In genomic region chr2:25920326-25920725, GRCh38 we compare ENCODE assay signal across 20 cellular contexts. TPM values are rescaled to one million over a fixed set of nuclear protein-coding genes. Genes with fewer than 3 reads are reported as not detected.
DNase-seq lines count a peak whose midpoint lies in the region; ATAC-seq and TF ChIP-seq lines count a peak whose summit lies in the region.
"Had no signal": no experiment of that assay in that cellular context is flagged by ENCODE, and none has a peak within 500 bp of the region (broad histone marks: within the 10 kb centered on the region; RNA-seq: fewer than 3 reads in every experiment).

No MANE protein-coding gene starts in this region.

- no peaks in the 10 kb centered on the region for H3K27me3 Mint-ChIP-seq in T-cell

- DNase-seq in AG09309 (ENCODE audit: low read depth), result peak; percentile 13
- peak; percentile 89 for DNase-seq in HCEC 1CT
- peak; percentile 35 for DNase-seq in astrocyte of the spinal cord (ENCODE audit: low read depth, low spot score)
- DNase-seq in hepatic stellate cell (ENCODE audit: low spot score), result peak; percentile 63
- no peak for DNase-seq in esophagus muscularis mucosa (ENCODE audit: extremely low spot score)
- DNase-seq in DMS79 (lab: John Stamatoyannopoulos, UW), result no peak
- DNase-seq in T-cell, result no peak
- DNase-seq in iPS-NIHi7 (ENCODE audit: extremely low spot score), result no peak
- DNase-seq: activated CD4-positive, CD25-positive, alpha-beta regulatory T cell treated with anti-CD3 and anti-CD28 coated beads, Interleukin-2, amount 50 U/mL, for 72 hours; activated effector memory CD4-positive, alpha-beta T cell treated with Interleukin-2 at 50 U/mL for 16 hours; anterior cingulate cortex; COR-L47; left lung; NCI-H1417; NCI-H774; PC-3; right lobe of liver; stimulated activated CD4-positive, alpha-beta T cell treated with anti-CD3 and anti-CD28 coated beads, Interleukin-1b, Interleukin-23, amount 100 ng/mL, for 48 hours had no signal

- no peaks in the 10 kb centered on the region for H3K36me3 ChIP-seq in esophagus muscularis mucosa
- H3K36me3 ChIP-seq: left lung, neutrophil, right lobe of liver had no signal

- H3K9me3 ChIP-seq in esophagus muscularis mucosa, result no peaks in the 10 kb centered on the region
- H3K9me3 ChIP-seq: left lung, neutrophil, right lobe of liver had no signal

- H3K27me3 ChIP-seq in esophagus muscularis mucosa, result peaks cover 0 to 13% (median 0%) of the 10 kb centered on the region in 4 donors
- H3K27me3 ChIP-seq: left lung, right lobe of liver had no signal

- H3K4me1 ChIP-seq in esophagus muscularis mucosa, result no peaks in the 10 kb centered on the region
- H3K4me1 ChIP-seq: left lung, right lobe of liver had no signal

- H3K4me1 Mint-ChIP-seq in T-cell, result peaks cover 8 to 12% (median 11%) of the 10 kb centered on the region in 3 donors

- H3K4me3 Mint-ChIP-seq in T-cell, result no peak overlapping the region
- H3K4me3 Mint-ChIP-seq: T-helper 2 cell treated with Interferon-gamma antibody and Interleukin-4, amounts not matched to agents 5 μg/mL and 100 μg/mL, for 36 hours had no signal

- in situ Hi-C loops in astrocyte of the spinal cord (cut with HindIII; ENCODE audit: low sequenced_read_pairs), result no loop called here

- no peaks in the 10 kb centered on the region for H3K9me3 Mint-ChIP-seq in T-cell
- H3K9me3 Mint-ChIP-seq: T-helper 2 cell treated with Interferon-gamma antibody and Interleukin-4, amounts not matched to agents 5 μg/mL and 100 μg/mL, for 36 hours had no signal

- TF ChIP-seq POLR2A in esophagus muscularis mucosa (IDR thresholded peaks at IDR 0.05; ENCODE audit: low read depth), result no peak

- H3K36me3 Mint-ChIP-seq in T-cell, result no peaks in the 10 kb centered on the region

- no peak for TF ChIP-seq EP300 in esophagus muscularis mucosa (IDR thresholded peaks at IDR 0.05)

- no peak overlapping the region for H3K27ac ChIP-seq in esophagus muscularis mucosa (replicated peaks in 1 of 4)
- H3K27ac ChIP-seq: left lung, neutrophil, right lobe of liver had no signal

- CTCF ChIA-PET in T-cell (lab: Charles Lee), result no interaction called here

- no peak overlapping the region for H3K27ac Mint-ChIP-seq in T-cell
- H3K27ac Mint-ChIP-seq: T-helper 2 cell treated with Interferon-gamma antibody and Interleukin-4, amounts not matched to agents 5 μg/mL and 100 μg/mL, for 36 hours had no signal

- 84% methylated on average over 5 of the region's 5 CpGs for WGBS in esophagus muscularis mucosa

- no peak for TF ChIP-seq CTCF in AG09309 (IDR thresholded peaks at IDR 0.05; ENCODE audit: control insufficient read depth, insufficient read depth, low read depth, low read length, missing control alignments)
- TF ChIP-seq CTCF in astrocyte of the spinal cord (IDR thresholded peaks at IDR 0.05; ENCODE audit: low read depth, low read length), result no peak
- TF ChIP-seq CTCF in esophagus muscularis mucosa (IDR thresholded peaks at IDR 0.05), result no peak

- ATAC-seq in T-cell (replicated peaks in 1 of 4), result no peak
- ATAC-seq: left lung, PC-3, right lobe of liver had no signal

- POLR2A ChIA-PET in T-cell (lab: Charles Lee), result interaction anchor here in 1 of 2 donors (0.6 kb wide), 1 partner anchor 341 kb away, joined by 9 read pairs; no protein-coding TSS in a partner anchor

- H3K4me3 ChIP-seq in AG09309 (ENCODE audit: control insufficient read depth, low read depth, low read length), result no peak overlapping the region
- H3K4me3 ChIP-seq in astrocyte of the spinal cord (ENCODE audit: low read depth, low read length), result no peak overlapping the region
- no peak overlapping the region for H3K4me3 ChIP-seq in esophagus muscularis mucosa
- H3K4me3 ChIP-seq: left lung, right lobe of liver had no signal

- intact Hi-C loops in esophagus muscularis mucosa (cut with DNase I), result no loop called here

RNA-seq across cellular contexts. Expression of gene ASXL2, which starts 42.0 kb away (rescaled TPM):
- total RNA-seq in esophagus muscularis mucosa (10 to 100 TPM; 17.4 to 25.1 (median 20.5) TPM), T-cell (10 to 100 TPM; 36.3 to 53.2 (median 48.3) TPM)

Comparison
In these comparisons a context has a peak if more than half of its experiments do, and no peak if none do; other contexts are left out.
1. DNase-seq: peak in AG09309 (single experiment), HCEC 1CT (single experiment), astrocyte of the spinal cord (single experiment) and hepatic stellate cell (single experiment); none in esophagus muscularis mucosa (single experiment), DMS79 (single experiment), T-cell (0 of 34) and iPS-NIHi7 (single experiment).